In genomic region chr19:45469835-45470146, GRCh38 we compare ENCODE assay signal across 8 cellular contexts. TPM values are rescaled to one million over a fixed set of nuclear protein-coding genes. Genes with fewer than 3 reads are reported as not detected.
A peak's percentile ranks its signal among the peaks of the same experiment; 100 is the strongest.
DNase-seq lines count a peak whose midpoint lies in the region; ATAC-seq and TF ChIP-seq lines count a peak whose summit lies in the region.

No MANE protein-coding gene starts in this region.

- TF ChIP-seq EP300 in suprapubic skin (IDR thresholded peaks at IDR 0.05) = no peak

- H3K4me3 ChIP-seq in AG10803 (ENCODE audit: low read length) (peak overlapping the region; percentile 99), body of pancreas (peak overlapping the region; percentile 2 to 7), suprapubic skin (peak overlapping the region; percentile 89)

- no peaks in the 10 kb centered on the region for H3K36me3 ChIP-seq in body of pancreas (replicated peaks in 1 of 2; ENCODE audit: insufficient read depth in 1 of 2, low read depth in 2 of 2)
- H3K36me3 ChIP-seq in suprapubic skin = peaks cover 15% of the 10 kb centered on the region

- 0 to 2% methylated on average over 6 to 14 of the region's 14 CpGs for WGBS in body of pancreas, 2 donors
- 3% methylated on average over 10 of the region's 14 CpGs for WGBS in suprapubic skin

- DNase-seq in AG10803 (ENCODE audit: low read depth) = no peak
- peak; percentile 79 for DNase-seq in NCI-H774 (lab: John Stamatoyannopoulos, UW)
- peak in 1 of 4 donors; percentile 93 for DNase-seq in body of pancreas
- peak; percentile 84 for DNase-seq in kidney glomerular epithelial cell (lab: John Stamatoyannopoulos, UW)
- no peak for DNase-seq in suprapubic skin (ENCODE audit: low spot score in 2 of 2)
- no peak for DNase-seq in activated CD8-positive, alpha-beta memory T cell treated with anti-CD3 and anti-CD28 coated beads for 24 hours
- no peak for DNase-seq in GOT3 (lab: John Stamatoyannopoulos, UW)

- H3K27ac ChIP-seq in body of pancreas = peak overlapping the region; percentile 92 to 97 (median 93)
- H3K27ac ChIP-seq in suprapubic skin = peak overlapping the region; percentile 96

- H3K4me1 ChIP-seq in body of pancreas = peaks cover 25% of the 10 kb centered on the region
- H3K4me1 ChIP-seq in suprapubic skin = peaks cover 40% of the 10 kb centered on the region

- no peaks in the 10 kb centered on the region for H3K9me3 ChIP-seq in body of pancreas
- no peaks in the 10 kb centered on the region for H3K9me3 ChIP-seq in suprapubic skin

- TF ChIP-seq POLR2A in body of pancreas (IDR thresholded peaks at IDR 0.05) (no peak), suprapubic skin (IDR thresholded peaks at IDR 0.05) (peak in 1 of 2 donors; percentile 4)

- TF ChIP-seq CTCF in AG10803 (conservative IDR thresholded peaks at IDR 0.05; ENCODE audit: low read length) (no peak), body of pancreas (IDR thresholded peaks at IDR 0.05) (no peak), suprapubic skin (IDR thresholded peaks at IDR 0.05) (no peak)

- H3K27me3 ChIP-seq in body of pancreas = no peaks in the 10 kb centered on the region
- no peaks in the 10 kb centered on the region for H3K27me3 ChIP-seq in suprapubic skin

- ATAC-seq in GM18861 (IDR thresholded peaks at IDR 0.05; ENCODE audit: unreplicated experiment) (peak; percentile 1), body of pancreas (peak; percentile 62)

- intact Hi-C loops in body of pancreas (cut with DNase I) = no loop called here

RNA-seq across cellular contexts. Expression of gene FOSB, which starts 2.0 kb away (rescaled TPM):
- 10 to 100 TPM in 1 of 2 donors, 1 to 10 TPM in 1; 4.2 to 84.7 TPM for total RNA-seq in body of pancreas
- total RNA-seq in suprapubic skin = 100 to 1,000 TPM; 326 to 676 (median 518) TPM

RNA-seq across cellular contexts. Expression of gene RTN2, which starts 27.1 kb away (rescaled TPM):
- total RNA-seq in body of pancreas (1 to 10 TPM; 2.9 to 5.6 TPM), suprapubic skin (10 to 100 TPM in 2 of 4 donors, 1 to 10 TPM in 2; 5.4 to 12.2 (median 10.7) TPM)

RNA-seq across cellular contexts. Expression of gene PPM1N, which starts 28.5 kb away (rescaled TPM):
- total RNA-seq in body of pancreas (not detected), suprapubic skin (1 to 10 TPM; 2.9 to 6.3 (median 5.6) TPM)

RNA-seq across cellular contexts. Expression of gene VASP, which starts 37.5 kb away (rescaled TPM):
- total RNA-seq in body of pancreas = 10 to 100 TPM; 27.0 to 29.7 TPM
- total RNA-seq in suprapubic skin = 10 to 100 TPM; 34.8 to 51.3 (median 43.6) TPM

RNA-seq across cellular contexts. Expression of gene ERCC1, which starts 46.1 kb away (rescaled TPM):
- total RNA-seq in body of pancreas (10 to 100 TPM; 91.3 to 97.9 TPM), suprapubic skin (100 to 1,000 TPM; 102 to 120 (median 106) TPM)

Comparison
In these comparisons a context has a peak if more than half of its experiments do, and no peak if none do; other contexts are left out.
1. DNase-seq: peak in NCI-H774 (single experiment) and kidney glomerular epithelial cell (single experiment); none in AG10803 (single experiment), suprapubic skin (0 of 2), activated CD8-positive, alpha-beta memory T cell treated with anti-CD3 and anti-CD28 coated beads for 24 hours (single experiment) and GOT3 (single experiment).
2. H3K4me3 ChIP-seq: peak in every context shown above with its lines; median percentile 99 in AG10803; 89 in suprapubic skin; 4 in body of pancreas.